Comparison of ENCODE assay signal across 8 cellular contexts in genomic region chr7:74655785-74656420, GRCh38. TPM values are rescaled to one million over a fixed set of nuclear protein-coding genes. Genes with fewer than 3 reads are reported as not detected.
DNase-seq lines count a peak whose midpoint lies in the region; ATAC-seq and TF ChIP-seq lines count a peak whose summit lies in the region.

No MANE protein-coding gene starts in this region.

- no peaks in the 10 kb centered on the region for H3K36me3 Mint-ChIP-seq in T-helper 17 cell (ENCODE audit: low read depth)

- peak overlapping the region in 19 of 21 experiments; percentile 86 to 100 (median 99) for H3K27ac ChIP-seq in skin epidermis

- no peaks in the 10 kb centered on the region for H3K27me3 Mint-ChIP-seq in T-helper 17 cell

- ATAC-seq in T-helper 17 cell (no peak), HG03442 (IDR thresholded peaks at IDR 0.05; ENCODE audit: unreplicated experiment) (no peak)

- DNase-seq in NCI-H1417 (lab: John Stamatoyannopoulos, UW) (peak; percentile 55 to 81 (median 69)), NCI-H1417 treated with DMSO at 0.1 percent for 48 hours (lab: John Stamatoyannopoulos, UW) (no peak), T-helper 17 cell (no peak), fibroblast of villous mesenchyme (ENCODE audit: low read depth) (no peak), NCI-H524 (lab: John Stamatoyannopoulos, UW) (no peak), midbrain (lab: John Stamatoyannopoulos, UW) (no peak)

- peak overlapping the region; percentile 96 for H3K4me3 Mint-ChIP-seq in T-helper 17 cell

- peak overlapping the region; percentile 76 for H3K4me3 ChIP-seq in fibroblast of villous mesenchyme (ENCODE audit: low read depth, low read length)
- H3K4me3 ChIP-seq in skin epidermis: peak overlapping the region; percentile 75 to 100 (median 99)

- peak overlapping the region; percentile 93 for H3K27ac Mint-ChIP-seq in T-helper 17 cell

- H3K4me1 Mint-ChIP-seq in T-helper 17 cell: peaks cover 36% of the 10 kb centered on the region

- H3K9me3 ChIP-seq in T-helper 17 cell (ENCODE audit: control insufficient read depth, low read length, poor library complexity, severe bottlenecking): no peaks in the 10 kb centered on the region

- no peak for TF ChIP-seq CTCF in fibroblast of villous mesenchyme (IDR thresholded peaks at IDR 0.05; ENCODE audit: insufficient read depth, low read depth, low read length)

RNA-seq across cellular contexts. Expression of gene GTF2I, which starts 1.6 kb away (rescaled TPM):
- total RNA-seq in T-helper 17 cell (100 to 1,000 TPM; 127 to 141 TPM), fibroblast of villous mesenchyme (166 and 193 TPM in 2 replicates)

Comparison
In these comparisons a context has a peak if more than half of its experiments do, and no peak if none do; other contexts are left out.
1. DNase-seq: peak in NCI-H1417 (3 of 3); none in NCI-H1417 treated with DMSO at 0.1 percent for 48 hours (single experiment), T-helper 17 cell (0 of 3), fibroblast of villous mesenchyme (single experiment), NCI-H524 (0 of 2) and midbrain (single experiment).